ENCODE assay signal across 22 cellular contexts in genomic region chr18:22455425-22456150, GRCh38. TPM values are rescaled to one million over a fixed set of nuclear protein-coding genes. Genes with fewer than 3 reads are reported as not detected.
"Had no signal": no experiment of that assay in that cellular context is flagged by ENCODE, and none has a peak within 500 bp of the region (broad histone marks: within the 10 kb centered on the region; RNA-seq: fewer than 3 reads in every experiment).

No MANE protein-coding gene starts in this region.

- H3K36me3 ChIP-seq: adrenal gland, esophagus squamous epithelium, pancreas, tibial nerve had no signal

- ATAC-seq: activated CD8-positive, alpha-beta memory T cell treated with anti-CD3 and anti-CD28 coated beads, Interleukin-2, amount 10 ng/mL, durations not matched to agents 7 days and 5 days; T-cell had no signal

- DNase-seq: activated CD4-positive, CD25-positive, alpha-beta regulatory T cell treated with anti-CD3 and anti-CD28 coated beads, Interleukin-2, amount 50 U/mL, for 72 hours; activated CD8-positive, alpha-beta memory T cell treated with anti-CD3 and anti-CD28 coated beads, Interleukin-2, amount 10 ng/mL, durations not matched to agents 7 days and 5 days; activated naive CD4-positive, alpha-beta T cell treated with anti-CD3 and anti-CD28 coated beads, Interleukin-2, amount 50 U/mL, for 16 hours; activated T-cell treated with anti-CD3 and anti-CD28 coated beads, Interleukin-2, amount 50 U/mL, for 1 hour; adrenal gland; caudate nucleus; esophagus squamous epithelium; kidney glomerular epithelial cell; midbrain; pancreas; retina; stimulated activated CD4-positive, alpha-beta T cell treated with anti-CD3 and anti-CD28 coated beads, Interleukin-15, amount 100 ng/mL, for 24 hours; stimulated activated CD4-positive, alpha-beta T cell treated with anti-CD3 and anti-CD28 coated beads, Interleukin-4, amount 100 ng/mL, for 24 hours; stimulated activated naive CD4-positive, alpha-beta T cell treated with Interleukin-2 at 50 U/mL for 16 hours; substantia nigra; T-cell had no signal

- H3K4me3 ChIP-seq: adrenal gland, esophagus squamous epithelium, pancreas, SK-N-MC, tibial nerve had no signal

- H3K4me1 ChIP-seq: esophagus squamous epithelium, pancreas had no signal

- H3K27me3 ChIP-seq: adrenal gland, esophagus squamous epithelium, tibial nerve had no signal

- H3K27ac ChIP-seq: adrenal gland, esophagus squamous epithelium, pancreas, SK-N-MC, tibial nerve had no signal

- FAIRE-seq: colon, pancreas had no signal

- H3K9me3 ChIP-seq: adrenal gland, esophagus squamous epithelium, pancreas had no signal

RNA-seq across cellular contexts. Expression of gene CTAGE1, which starts 37.9 kb away (rescaled TPM):
- total RNA-seq: activated CD8-positive, alpha-beta memory T cell treated with anti-CD3 and anti-CD28 coated beads, Interleukin-2, amount 10 ng/mL, durations not matched to agents 7 days and 5 days; activated T-helper 2 cell treated with anti-CD3 and anti-CD28 coated beads, Interferon-gamma antibody, Interleukin-2, Interleukin-4, amounts not matched to agents 10 μg/mL and 5 μg/mL and 100 μg/mL, durations not matched to agents 14 hours and 24 hours and 36 hours; esophagus squamous epithelium; lower leg skin; pancreas; skeletal muscle tissue; T-cell; tibial nerve had no signal
- polyA plus RNA-seq: adrenal gland, pancreas had no signal
